In genomic region chr2:144233226-144234114, GRCh38 we compare ENCODE assay signal across 1 cellular context.
TF ChIP-seq lines count a peak whose summit lies in the region.

No MANE protein-coding gene starts in this region.

TF ChIP-seq in GM23338, 12 proteins besides CTCF, POLR2A, EP300 and RAD21 (continued from another document):
- TF ChIP-seq ZNF462 (CRISPR knock-in tag; IDR thresholded peaks at IDR 0.05), result no peak
TF ChIP-seq in GM23338: peak in this region for 0.
